Comparison of ENCODE assay signal across 11 cellular contexts in the genomic region with DNA sequence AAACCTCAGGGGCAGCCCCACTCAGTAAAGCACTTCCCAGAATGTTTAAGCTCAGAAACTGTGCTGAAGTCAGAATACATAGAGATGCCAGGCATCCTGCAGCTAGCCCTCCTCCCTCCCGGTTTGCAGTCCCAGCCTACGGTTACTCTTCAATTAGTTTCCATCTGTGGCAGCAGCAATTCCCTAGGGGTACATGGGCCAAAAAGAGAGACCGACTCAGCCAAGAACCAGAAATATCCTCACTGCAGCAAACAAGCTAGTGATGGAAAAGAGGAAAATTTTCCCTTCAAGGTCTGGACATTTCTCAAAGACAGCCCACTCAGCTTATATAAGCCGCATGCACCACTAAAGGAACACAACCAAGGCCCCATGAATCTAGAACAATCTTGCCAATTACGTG.
"Had no signal": no experiment of that assay in that cellular context is flagged by ENCODE, and none has a peak within 500 bp of the region (broad histone marks: within the 10 kb centered on the region; RNA-seq: fewer than 3 reads in every experiment).

No MANE protein-coding gene starts in this region.

- H3K4me1 ChIP-seq: adrenal gland, upper lobe of left lung had no signal

- H3K27ac ChIP-seq: adrenal gland, brain microvascular endothelial cell, esophagus muscularis mucosa, stomach, upper lobe of left lung had no signal

- H3K27me3 ChIP-seq: adrenal gland, brain microvascular endothelial cell, esophagus muscularis mucosa, stomach, upper lobe of left lung had no signal

- ATAC-seq: left colon had no signal

- H3K9me3 ChIP-seq: adrenal gland, esophagus muscularis mucosa, stomach, upper lobe of left lung had no signal

- H3K36me3 ChIP-seq: adrenal gland, brain microvascular endothelial cell, esophagus muscularis mucosa, stomach, upper lobe of left lung had no signal

- DNase-seq: activated CD4-positive, alpha-beta T cell treated with anti-CD3 and anti-CD28 coated beads, Interleukin-2, amount 50 U/mL, for 1 hour; activated naive CD4-positive, alpha-beta T cell treated with anti-CD3 and anti-CD28 coated beads, Interleukin-2, amount 50 U/mL, for 16 hours; adrenal gland; brain microvascular endothelial cell; left colon; nephron progenitor cell; stimulated activated CD4-positive, alpha-beta T cell treated with anti-CD3 and anti-CD28 coated beads, Interleukin-15, amount 100 ng/mL, for 24 hours; stimulated activated CD4-positive, alpha-beta T cell treated with anti-CD3 and anti-CD28 coated beads, Interleukin-4, amount 100 ng/mL, for 4 hours; stomach; upper lobe of left lung had no signal

- H3K4me3 ChIP-seq: adrenal gland, esophagus muscularis mucosa, stomach, upper lobe of left lung had no signal
